ENCODE assay signal across 8 cellular contexts in the genomic region with DNA sequence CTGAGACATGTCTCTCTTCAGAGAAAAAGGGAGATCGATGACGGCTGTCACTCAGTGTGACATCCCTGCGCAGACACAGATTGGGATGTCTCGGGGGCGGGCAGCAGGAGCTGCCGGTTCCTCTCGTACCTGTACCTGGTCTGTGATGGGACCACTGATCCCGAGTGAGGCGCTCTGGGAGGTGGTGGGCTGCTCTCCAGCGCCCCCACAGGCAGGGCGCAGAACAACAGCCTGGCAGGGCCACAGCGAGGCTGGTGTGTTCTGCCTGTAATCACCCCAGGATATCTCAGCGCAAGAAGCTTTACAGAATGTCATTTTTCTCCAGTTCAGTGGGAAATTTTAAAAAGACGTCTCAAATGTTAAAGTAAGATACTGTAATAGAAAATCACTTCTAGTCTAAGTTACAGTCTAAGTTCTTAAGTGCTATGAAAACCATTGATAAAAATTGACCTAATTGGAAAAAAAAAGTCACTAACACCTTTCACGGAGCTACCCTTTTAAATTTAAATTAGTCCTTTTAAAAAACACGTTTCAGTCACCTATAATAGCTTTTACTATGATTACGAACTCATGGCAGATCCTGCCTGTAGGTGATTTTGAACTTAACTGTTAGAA.
A peak's percentile ranks its signal among the peaks of the same experiment; 100 is the strongest.
DNase-seq lines count a peak whose midpoint lies in the region; ATAC-seq and TF ChIP-seq lines count a peak whose summit lies in the region.

No MANE protein-coding gene starts in this region.

- H3K9ac ChIP-seq in skeletal muscle tissue (ENCODE audit: low read depth in 1 of 3, low read length in 3 of 3), result no peak overlapping the region

- H3K4me3 ChIP-seq in A673 (ENCODE audit: low read depth, low read length, poor library complexity, severe bottlenecking) (no peak overlapping the region), foreskin fibroblast (ENCODE audit: low read depth in 1 of 2, low read length in 2 of 2) (no peak overlapping the region), skeletal muscle tissue (ENCODE audit: low read length in 3 of 3) (no peak overlapping the region)
- H3K4me3 ChIP-seq in Jurkat, Clone E6-1 (ENCODE audit: low read length), result no peak overlapping the region

- DNase-seq in A673 (ENCODE audit: low spot score) (peak; percentile 26), activated T-cell treated with anti-CD3 and anti-CD28 coated beads for 1 hour (ENCODE audit: low read depth) (peak; percentile 30), foreskin fibroblast (no peak), NCI-H1092 treated with DMSO at 0.1 percent for 48 hours (lab: John Stamatoyannopoulos, UW) (no peak)
- DNase-seq in Jurkat, Clone E6-1 (ENCODE audit: low read depth, low spot score), result peak; percentile 30

- H3K36me3 ChIP-seq in A673 (ENCODE audit: insufficient read depth, low read length, poor library complexity, severe bottlenecking), result no peaks in the 10 kb centered on the region
- H3K36me3 ChIP-seq in skeletal muscle tissue (ENCODE audit: control insufficient read depth in 3 of 3, insufficient read depth in 3 of 3, low read length in 3 of 3), result no peaks in the 10 kb centered on the region

- ATAC-seq in GM18909 (IDR thresholded peaks at IDR 0.05; ENCODE audit: poor library complexity, unreplicated experiment) (peak; percentile 86), GM21619 (IDR thresholded peaks at IDR 0.05; ENCODE audit: unreplicated experiment) (no peak)

- CTCF ChIA-PET in A673 (lab: Charles Lee), result no interaction called here

- H3K27ac ChIP-seq in A673 (ENCODE audit: low read depth, low read length, poor library complexity, severe bottlenecking) (no peak overlapping the region), skeletal muscle tissue (ENCODE audit: low read depth, low read length) (peak overlapping the region; percentile 52)

- intact Hi-C loops in A673 (cut with micrococcal nuclease; ENCODE audit: unreplicated experiment), result loop anchor here (10.0 kb wide), 1 partner anchor 404 kb away; no protein-coding TSS in a partner anchor

- H3K27me3 ChIP-seq in A673 (replicated peaks; ENCODE audit: insufficient read depth, low read depth, low read length, poor library complexity), result no peaks in the 10 kb centered on the region
- H3K27me3 ChIP-seq in skeletal muscle tissue (ENCODE audit: control insufficient read depth in 3 of 3, insufficient read depth in 3 of 3, low read length in 3 of 3), result peaks cover 0 to 16% (median 0%) of the 10 kb centered on the region in 3 donors

- POLR2A ChIA-PET in A673 (lab: Charles Lee; ENCODE audit: low non-redundant PET), result interaction anchor here (0.6 kb wide), 1 partner anchor 150 kb away, joined by 3 read pairs; no protein-coding TSS in a partner anchor

- no peaks in the 10 kb centered on the region for H3K9me3 ChIP-seq in A673 (ENCODE audit: low read depth, low read length, poor library complexity, severe bottlenecking)
- H3K9me3 ChIP-seq in skeletal muscle tissue (ENCODE audit: control insufficient read depth in 3 of 3, low read length in 3 of 3), result no peaks in the 10 kb centered on the region

- TF ChIP-seq CTCF in A673 (conservative IDR thresholded peaks at IDR 0.05; ENCODE audit: low read depth, low read length), result peak; percentile 91
- peak; percentile 82 for TF ChIP-seq CTCF in foreskin fibroblast (IDR thresholded peaks at IDR 0.05; ENCODE audit: low read depth, low read length)

- H3K4me1 ChIP-seq in A673 (ENCODE audit: insufficient read depth, low read length, poor library complexity, severe bottlenecking), result no peaks in the 10 kb centered on the region
- H3K4me1 ChIP-seq in skeletal muscle tissue (ENCODE audit: control insufficient read depth in 3 of 3, insufficient read depth in 3 of 3, low read length in 3 of 3), result peaks cover 0 to 3% (median 0%) of the 10 kb centered on the region in 3 donors

- BruUV-seq in A673 (replicated peaks; lab: Mats Ljungman, UMichigan), result no TSS peak

Comparison
In these comparisons a context has a peak if more than half of its experiments do, and no peak if none do; other contexts are left out.
1. DNase-seq: peak in A673 (single experiment), Jurkat, Clone E6-1 (single experiment) and activated T-cell treated with anti-CD3 and anti-CD28 coated beads for 1 hour (single experiment); none in foreskin fibroblast (0 of 2) and NCI-H1092 treated with DMSO at 0.1 percent for 48 hours (single experiment).